In genomic region chr3:114417682-114418081, GRCh38 we compare ENCODE assay signal across 13 cellular contexts.
DNase-seq lines count a peak whose midpoint lies in the region; ATAC-seq and TF ChIP-seq lines count a peak whose summit lies in the region.
"Had no signal": no experiment of that assay in that cellular context is flagged by ENCODE, and none has a peak within 500 bp of the region (broad histone marks: within the 10 kb centered on the region; RNA-seq: fewer than 3 reads in every experiment).

No MANE protein-coding gene starts in this region.

- POLR2A ChIA-PET in naive thymus-derived CD4-positive, alpha-beta T cell (lab: Charles Lee), result no interaction called here

- H3K4me1 Mint-ChIP-seq in naive thymus-derived CD4-positive, alpha-beta T cell, result peaks cover 4 to 21% (median 8%) of the 10 kb centered on the region in 7 donors

- H3K4me1 ChIP-seq in naive thymus-derived CD4-positive, alpha-beta T cell (ENCODE audit: control insufficient read depth in 2 of 2, insufficient read depth in 2 of 2, low read length in 2 of 2), result no peaks in the 10 kb centered on the region

- H3K36me3 ChIP-seq in naive thymus-derived CD4-positive, alpha-beta T cell (ENCODE audit: control insufficient read depth in 2 of 3, insufficient read depth in 3 of 3, low read length in 3 of 3), result no peaks in the 10 kb centered on the region
- H3K36me3 ChIP-seq: BLaER1 treated with 17β-estradiol and CSF1 and Interleukin-3, amounts not matched to agents 10 nM and 100 nM; spleen had no signal

- no peak overlapping the region for H3K27ac ChIP-seq in naive thymus-derived CD4-positive, alpha-beta T cell (ENCODE audit: low read depth, low read length)
- H3K27ac ChIP-seq: BLaER1 treated with 17β-estradiol and CSF1 and Interleukin-3, amounts not matched to agents 10 nM and 100 nM; spleen had no signal

- H3K4me3 ChIP-seq in fibroblast of pulmonary artery (replicated peaks; ENCODE audit: low read depth, low read length), result no peak overlapping the region
- H3K4me3 ChIP-seq in naive thymus-derived CD4-positive, alpha-beta T cell (ENCODE audit: low read length), result no peak overlapping the region
- H3K4me3 ChIP-seq: BLaER1 treated with 17β-estradiol and CSF1 and Interleukin-3, amounts not matched to agents 10 nM and 100 nM; spleen had no signal

- peaks cover 0 to 2% (median 0%) of the 10 kb centered on the region in 5 donors for H3K27me3 Mint-ChIP-seq in naive thymus-derived CD4-positive, alpha-beta T cell

- H3K9me3 ChIP-seq in naive thymus-derived CD4-positive, alpha-beta T cell (ENCODE audit: control insufficient read depth in 2 of 3, low read length in 3 of 3), result no peaks in the 10 kb centered on the region
- H3K9me3 ChIP-seq: BLaER1 treated with 17β-estradiol and CSF1 and Interleukin-3, amounts not matched to agents 10 nM and 100 nM; spleen had no signal

- DNase-seq in fibroblast of pulmonary artery (ENCODE audit: low read depth) (peak; percentile 16), HK-2 (ENCODE audit: unreplicated experiment) (no peak), NCI-H1105 treated with DMSO at 0.1 percent for 48 hours (lab: John Stamatoyannopoulos, UW) (no peak)
- no peak for DNase-seq in naive thymus-derived CD4-positive, alpha-beta T cell
- DNase-seq: NCI-H2171 treated with DMSO at 0.1 percent for 48 hours, nephron progenitor cell, spleen had no signal

- H3K4me3 Mint-ChIP-seq in naive thymus-derived CD4-positive, alpha-beta T cell, result no peak overlapping the region
- H3K4me3 Mint-ChIP-seq: nephron progenitor cell; T-helper 2 cell treated with Interferon-gamma antibody and Interleukin-4, amounts not matched to agents 5 μg/mL and 100 μg/mL, for 36 hours had no signal

- intact Hi-C loops in naive thymus-derived CD4-positive, alpha-beta T cell (cut with micrococcal nuclease), result loop anchor here (1.0 to 2.0 kb wide), 9 partner anchors 33 to 681 kb away; partner anchors contain the start of genes CCDC191 (in 1 of the 2), GRAMD1C (in 1 of the 2) and QTRT2 (in 1 of the 2)

- H3K27me3 ChIP-seq in naive thymus-derived CD4-positive, alpha-beta T cell (ENCODE audit: control insufficient read depth in 2 of 2, insufficient read depth in 2 of 2, low read length in 2 of 2), result no peaks in the 10 kb centered on the region
- H3K27me3 ChIP-seq: BLaER1 treated with 17β-estradiol and CSF1 and Interleukin-3, amounts not matched to agents 10 nM and 100 nM; spleen had no signal

- peak; percentile 7 for ATAC-seq in GM18499 (IDR thresholded peaks at IDR 0.05; ENCODE audit: insufficient read depth, unreplicated experiment)
- ATAC-seq in GM21576 (IDR thresholded peaks at IDR 0.05; ENCODE audit: unreplicated experiment), result peak; percentile 6
- peak; percentile 18 for ATAC-seq in HG03520 (IDR thresholded peaks at IDR 0.05; ENCODE audit: unreplicated experiment)
- no peak for ATAC-seq in naive thymus-derived CD4-positive, alpha-beta T cell
- no peak for ATAC-seq in GM21381 (IDR thresholded peaks at IDR 0.05; ENCODE audit: unreplicated experiment)

- no peak overlapping the region for H3K27ac Mint-ChIP-seq in naive thymus-derived CD4-positive, alpha-beta T cell
- H3K27ac Mint-ChIP-seq: nephron progenitor cell; T-helper 2 cell treated with Interferon-gamma antibody and Interleukin-4, amounts not matched to agents 5 μg/mL and 100 μg/mL, for 36 hours had no signal

- no peaks in the 10 kb centered on the region for H3K36me3 Mint-ChIP-seq in naive thymus-derived CD4-positive, alpha-beta T cell

- no peak for TF ChIP-seq CTCF in fibroblast of pulmonary artery (IDR thresholded peaks at IDR 0.05; ENCODE audit: low read length, missing control alignments)

- CTCF ChIA-PET in naive thymus-derived CD4-positive, alpha-beta T cell (lab: Charles Lee), result interaction anchor here (0.7 to 4.1 kb wide), 6 partner anchors 12 to 273 kb away, joined by 3 to 35 read pairs (median 3); no protein-coding TSS in a partner anchor

- no peaks in the 10 kb centered on the region for H3K9me3 Mint-ChIP-seq in naive thymus-derived CD4-positive, alpha-beta T cell
- H3K9me3 Mint-ChIP-seq: nephron progenitor cell; T-helper 2 cell treated with Interferon-gamma antibody and Interleukin-4, amounts not matched to agents 5 μg/mL and 100 μg/mL, for 36 hours had no signal

Comparison
In these comparisons a context has a peak if more than half of its experiments do, and no peak if none do; other contexts are left out.
1. ATAC-seq: peak in GM18499 (single experiment), GM21576 (single experiment) and HG03520 (single experiment); none in naive thymus-derived CD4-positive, alpha-beta T cell (single experiment) and GM21381 (single experiment).